In the genomic region with DNA sequence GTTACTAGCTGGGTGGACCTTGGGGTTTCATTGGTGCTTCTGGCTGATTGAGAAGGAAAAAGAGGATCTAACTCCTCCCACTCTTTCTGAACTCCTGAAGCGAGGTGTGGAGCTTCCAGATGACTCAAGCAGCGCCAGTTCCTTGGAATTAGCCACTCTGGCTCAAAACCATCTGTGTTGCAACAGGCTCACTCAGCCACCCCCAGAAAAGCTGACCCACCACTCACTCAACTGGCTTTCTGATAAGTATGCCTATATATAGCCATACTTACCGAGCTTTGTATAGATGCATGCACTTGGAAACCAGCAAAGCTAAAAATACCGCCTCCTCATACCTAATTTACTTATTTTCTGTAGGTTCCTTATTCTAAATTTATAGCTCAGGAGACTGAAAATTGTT, we compare ENCODE assay signal across 12 cellular contexts.
A peak's percentile ranks its signal among the peaks of the same experiment; 100 is the strongest.
DNase-seq lines count a peak whose midpoint lies in the region; ATAC-seq and TF ChIP-seq lines count a peak whose summit lies in the region.
"Had no signal": no experiment of that assay in that cellular context is flagged by ENCODE, and none has a peak within 500 bp of the region (broad histone marks: within the 10 kb centered on the region; RNA-seq: fewer than 3 reads in every experiment).

No MANE protein-coding gene starts in this region.

- no peaks in the 10 kb centered on the region for H3K36me3 ChIP-seq in uterus
- H3K36me3 ChIP-seq in right atrium auricular region = no peaks in the 10 kb centered on the region

- intact Hi-C loops in uterus (cut with DNase I; ENCODE audit: low total_unique reads) = no loop called here

- H3K4me1 ChIP-seq in uterus = no peaks in the 10 kb centered on the region
- H3K4me1 ChIP-seq in right atrium auricular region = no peaks in the 10 kb centered on the region

- H3K27ac ChIP-seq in uterus (no peak overlapping the region), right atrium auricular region (no peak overlapping the region)

- TF ChIP-seq POLR2A in uterus (IDR thresholded peaks at IDR 0.05) = no peak

- DNase-seq in SKM-1 treated with dmso at 0.1 percent for 144 hours (lab: John Stamatoyannopoulos, UW; ENCODE audit: unreplicated experiment) = peak; percentile 31
- DNase-seq in SKM-1 (lab: John Stamatoyannopoulos, UW; ENCODE audit: unreplicated experiment) = no peak
- peak; percentile 61 for DNase-seq in RKO (ENCODE audit: low spot score)
- peak; percentile 77 for DNase-seq in fibroblast of villous mesenchyme (ENCODE audit: low read depth)
- peak; percentile 42 to 51 for DNase-seq in uterus
- no peak for DNase-seq in right atrium auricular region (ENCODE audit: low spot score)
- no peak for DNase-seq in NCI-H1105 (lab: John Stamatoyannopoulos, UW)
- DNase-seq: activated CD4-positive, alpha-beta memory T cell treated with anti-CD3 and anti-CD28 coated beads for 36 hours; erythroblast; GF-D8 had no signal

- TF ChIP-seq CTCF in fibroblast of villous mesenchyme (IDR thresholded peaks at IDR 0.05; ENCODE audit: insufficient read depth, low read depth, low read length) (no peak), uterus (IDR thresholded peaks at IDR 0.05) (no peak), right atrium auricular region (IDR thresholded peaks at IDR 0.05) (no peak)

- H3K27me3 ChIP-seq in uterus (no peaks in the 10 kb centered on the region), right atrium auricular region (no peaks in the 10 kb centered on the region)

- H3K9me3 ChIP-seq in uterus = no peaks in the 10 kb centered on the region
- no peaks in the 10 kb centered on the region for H3K9me3 ChIP-seq in right atrium auricular region

- H3K4me3 ChIP-seq in fibroblast of villous mesenchyme (ENCODE audit: low read depth, low read length) (no peak overlapping the region), uterus (no peak overlapping the region), right atrium auricular region (no peak overlapping the region)

- ATAC-seq in GM21576 (IDR thresholded peaks at IDR 0.05; ENCODE audit: unreplicated experiment) = no peak
- ATAC-seq: left lobe of liver had no signal

Comparison
In these comparisons a context has a peak if more than half of its experiments do, and no peak if none do; other contexts are left out.
1. DNase-seq: peak in SKM-1 treated with dmso at 0.1 percent for 144 hours (single experiment), RKO (single experiment), fibroblast of villous mesenchyme (single experiment) and uterus (2 of 2); none in SKM-1 (single experiment), right atrium auricular region (single experiment) and NCI-H1105 (single experiment).